Comparison of ENCODE assay signal across 8 cellular contexts in genomic region chr17:42744283-42744805, GRCh38. TPM values are rescaled to one million over a fixed set of nuclear protein-coding genes. Genes with fewer than 3 reads are reported as not detected.
DNase-seq lines count a peak whose midpoint lies in the region; ATAC-seq and TF ChIP-seq lines count a peak whose summit lies in the region.

No MANE protein-coding gene starts in this region.

- DNase-seq in EL, result peak; percentile 70
- peak; percentile 47 for DNase-seq in KBM-7
- DNase-seq in T follicular helper cell (ENCODE audit: low read depth), result peak; percentile 50
- no peak for DNase-seq in astrocyte of the cerebellum (ENCODE audit: low read depth)
- DNase-seq in ecto neural progenitor cell (ENCODE audit: low spot score), result no peak

- H3K4me3 ChIP-seq in astrocyte of the cerebellum (ENCODE audit: low read depth, low read length) (peak overlapping the region; percentile 85), iPS-15b (ENCODE audit: low read depth, low read length) (peak overlapping the region; percentile 91), skeletal muscle tissue (ENCODE audit: low read length in 3 of 3) (peak overlapping the region; percentile 88 to 94 (median 91))

- no peaks in the 10 kb centered on the region for H3K9me3 ChIP-seq in iPS-15b (ENCODE audit: control insufficient read depth, insufficient read depth, low read length)
- H3K9me3 ChIP-seq in skeletal muscle tissue (ENCODE audit: control insufficient read depth in 3 of 3, low read length in 3 of 3), result no peaks in the 10 kb centered on the region

- peak overlapping the region; percentile 90 for H3K27ac ChIP-seq in skeletal muscle tissue (ENCODE audit: low read depth, low read length)

- H3K4me1 ChIP-seq in iPS-15b (ENCODE audit: control insufficient read depth, insufficient read depth, low read length) (peaks cover 19% of the 10 kb centered on the region), skeletal muscle tissue (ENCODE audit: control insufficient read depth in 3 of 3, insufficient read depth in 3 of 3, low read length in 3 of 3) (peaks cover 20 to 26% (median 21%) of the 10 kb centered on the region in 3 donors)

- peak overlapping the region; percentile 66 for H3K9ac ChIP-seq in iPS-15b (ENCODE audit: low read depth, low read length)
- peak overlapping the region; percentile 79 to 91 (median 87) for H3K9ac ChIP-seq in skeletal muscle tissue (ENCODE audit: low read depth in 1 of 3, low read length in 3 of 3)

- peak; percentile 32 for ATAC-seq in GM21717 (IDR thresholded peaks at IDR 0.05; ENCODE audit: unreplicated experiment)

- no peak for TF ChIP-seq CTCF in astrocyte of the cerebellum (IDR thresholded peaks at IDR 0.05; ENCODE audit: low read depth, low read length, missing control alignments)

- no peaks in the 10 kb centered on the region for H3K36me3 ChIP-seq in iPS-15b (ENCODE audit: control insufficient read depth, insufficient read depth, low read length)
- no peaks in the 10 kb centered on the region for H3K36me3 ChIP-seq in skeletal muscle tissue (ENCODE audit: control insufficient read depth in 3 of 3, insufficient read depth in 3 of 3, low read length in 3 of 3)

- in situ Hi-C loops in KBM-7 (cut with MboI; ENCODE audit: low pct_unique_long_range_greater_than_20kb, low sequenced_read_pairs), result no loop called here
- in situ Hi-C loops in astrocyte of the cerebellum (cut with HindIII; ENCODE audit: low sequenced_read_pairs), result no loop called here

- H3K27me3 ChIP-seq in iPS-15b (ENCODE audit: control insufficient read depth, insufficient read depth, low read length) (peaks cover 16% of the 10 kb centered on the region), skeletal muscle tissue (ENCODE audit: control insufficient read depth in 3 of 3, insufficient read depth in 3 of 3, low read length in 3 of 3) (no peaks in the 10 kb centered on the region)

RNA-seq across cellular contexts. Expression of gene EZH1, which starts 0.5 kb away (rescaled TPM):
- total RNA-seq in skeletal muscle tissue, result 13.0 TPM

RNA-seq across cellular contexts. Expression of gene RAMP2, which starts 16.7 kb away (rescaled TPM):
- total RNA-seq in skeletal muscle tissue, result 16.2 TPM

RNA-seq across cellular contexts. Expression of gene VPS25, which starts 28.9 kb away (rescaled TPM):
- total RNA-seq in skeletal muscle tissue, result 38.6 TPM

RNA-seq across cellular contexts. Expression of gene WNK4, which starts 36.1 kb away (rescaled TPM):
- not detected for total RNA-seq in skeletal muscle tissue

RNA-seq across cellular contexts. Expression of gene COA3, which starts 54.2 kb away (rescaled TPM):
- total RNA-seq in skeletal muscle tissue, result 99.2 TPM

Comparison
In these comparisons a context has a peak if more than half of its experiments do, and no peak if none do; other contexts are left out.
1. DNase-seq: peak in EL (single experiment), KBM-7 (single experiment) and T follicular helper cell (single experiment); none in astrocyte of the cerebellum (single experiment) and ecto neural progenitor cell (single experiment).
2. Peak in every context shown above with its lines, with median percentiles within 50 percentile points of each other: H3K4me3 ChIP-seq.